10 cellular contexts compared by ENCODE assay signal in the genomic region with DNA sequence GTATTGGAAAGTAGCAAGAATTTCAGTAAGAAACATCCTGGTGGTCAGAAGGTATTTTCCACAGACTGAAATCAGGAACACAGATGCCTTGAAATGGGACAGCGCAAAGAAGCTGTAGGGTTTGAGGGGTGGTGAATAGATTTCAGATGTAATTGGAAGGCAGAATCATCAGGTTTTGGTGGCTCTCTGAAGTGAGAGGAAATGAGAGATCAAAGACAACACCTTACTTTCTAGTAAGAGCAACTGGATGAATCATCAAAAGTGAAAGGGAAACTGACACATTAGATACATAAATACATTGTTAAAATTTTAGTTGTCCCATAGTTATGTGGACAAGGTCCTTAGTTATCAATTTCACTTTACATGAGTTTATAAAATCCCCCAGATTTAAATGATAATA.
DNase-seq lines count a peak whose midpoint lies in the region; ATAC-seq and TF ChIP-seq lines count a peak whose summit lies in the region.
"Had no signal": no experiment of that assay in that cellular context is flagged by ENCODE, and none has a peak within 500 bp of the region (broad histone marks: within the 10 kb centered on the region; RNA-seq: fewer than 3 reads in every experiment).

No MANE protein-coding gene starts in this region.

- no peak overlapping the region for H3K27ac Mint-ChIP-seq in stimulated activated naive B cell treated with anti-CD40 and anti-IgM and Interleukin-4, amounts not matched to agents 10 μg/mL and 1 μg/mL and 100 μg/mL, for 72 hours
- H3K27ac Mint-ChIP-seq: CD8-positive, alpha-beta T cell had no signal

- H3K4me3 ChIP-seq in GM12865 (ENCODE audit: low read depth, low read length) (peak overlapping the region; percentile 8; the same call in 1 of the 2 replicates), suprapubic skin (no peak overlapping the region)

- H3K4me3 Mint-ChIP-seq in stimulated activated naive B cell treated with anti-CD40 and anti-IgM and Interleukin-4, amounts not matched to agents 10 μg/mL and 1 μg/mL and 100 μg/mL, for 72 hours: no peak overlapping the region
- H3K4me3 Mint-ChIP-seq: CD8-positive, alpha-beta T cell had no signal

- no peak for TF ChIP-seq POLR2A in suprapubic skin (IDR thresholded peaks at IDR 0.05)

- H3K36me3 Mint-ChIP-seq in stimulated activated naive B cell treated with anti-CD40 and anti-IgM and Interleukin-4, amounts not matched to agents 10 μg/mL and 1 μg/mL and 100 μg/mL, for 72 hours: no peaks in the 10 kb centered on the region
- H3K36me3 Mint-ChIP-seq: CD8-positive, alpha-beta T cell had no signal

- no peaks in the 10 kb centered on the region for H3K27me3 ChIP-seq in suprapubic skin

- H3K36me3 ChIP-seq in suprapubic skin: no peaks in the 10 kb centered on the region

- H3K9me3 Mint-ChIP-seq in stimulated activated naive B cell treated with anti-CD40 and anti-IgM and Interleukin-4, amounts not matched to agents 10 μg/mL and 1 μg/mL and 100 μg/mL, for 72 hours: no peaks in the 10 kb centered on the region

- 91% methylated on average over 1 of the region's 1 CpG for WGBS in suprapubic skin

- DNase-seq in GM12865 (ENCODE audit: low read depth) (peak; percentile 56), GM19240 (ENCODE audit: insufficient read length, low spot score) (peak; percentile 26), suprapubic skin (ENCODE audit: low spot score in 2 of 2) (no peak), NCI-H2081 treated with DMSO at 0.1 percent for 48 hours (lab: John Stamatoyannopoulos, UW) (no peak), nucleus accumbens (lab: John Stamatoyannopoulos, UW) (no peak)
- no peak for DNase-seq in stimulated activated naive B cell treated with anti-CD40 and anti-IgM and Interleukin-4, amounts not matched to agents 10 μg/mL and 1 μg/mL and 100 μg/mL, for 72 hours
- DNase-seq: CD8-positive, alpha-beta T cell had no signal

- TF ChIP-seq CTCF in GM12865 (IDR thresholded peaks at IDR 0.05; ENCODE audit: insufficient read depth, low read depth, low read length, missing control alignments): no peak
- TF ChIP-seq CTCF in suprapubic skin (IDR thresholded peaks at IDR 0.05): no peak

- no peaks in the 10 kb centered on the region for H3K4me1 Mint-ChIP-seq in stimulated activated naive B cell treated with anti-CD40 and anti-IgM and Interleukin-4, amounts not matched to agents 10 μg/mL and 1 μg/mL and 100 μg/mL, for 72 hours

- H3K4me1 ChIP-seq in suprapubic skin: no peaks in the 10 kb centered on the region

- TF ChIP-seq EP300 in suprapubic skin (IDR thresholded peaks at IDR 0.05): no peak

- no peaks in the 10 kb centered on the region for H3K9me3 ChIP-seq in suprapubic skin

- no peak overlapping the region for H3K27ac ChIP-seq in suprapubic skin
- H3K27ac ChIP-seq: HL-60 had no signal

- ATAC-seq in HG02798 (IDR thresholded peaks at IDR 0.05; ENCODE audit: poor library complexity, unreplicated experiment): peak; percentile 86
- peak; percentile 98 for ATAC-seq in HG03575 (IDR thresholded peaks at IDR 0.05; ENCODE audit: extremely low read depth, insufficient number of reproducible peaks, low FRiP score, unreplicated experiment)
- no peak for ATAC-seq in stimulated activated naive B cell treated with anti-CD40 and anti-IgM and Interleukin-4, amounts not matched to agents 10 μg/mL and 1 μg/mL and 100 μg/mL, for 72 hours (replicated peaks)
- ATAC-seq: CD8-positive, alpha-beta T cell had no signal

- H3K27me3 Mint-ChIP-seq in stimulated activated naive B cell treated with anti-CD40 and anti-IgM and Interleukin-4, amounts not matched to agents 10 μg/mL and 1 μg/mL and 100 μg/mL, for 72 hours: no peaks in the 10 kb centered on the region

Comparison
In these comparisons a context has a peak if more than half of its experiments do, and no peak if none do; other contexts are left out.
1. DNase-seq: peak in GM12865 (single experiment) and GM19240 (single experiment); none in stimulated activated naive B cell treated with anti-CD40 and anti-IgM and Interleukin-4, amounts not matched to agents 10 μg/mL and 1 μg/mL and 100 μg/mL, for 72 hours (single experiment), suprapubic skin (0 of 2), NCI-H2081 treated with DMSO at 0.1 percent for 48 hours (single experiment) and nucleus accumbens (0 of 56).
2. ATAC-seq: peak in HG02798 (single experiment) and HG03575 (single experiment); none in stimulated activated naive B cell treated with anti-CD40 and anti-IgM and Interleukin-4, amounts not matched to agents 10 μg/mL and 1 μg/mL and 100 μg/mL, for 72 hours (0 of 2).